16 cellular contexts compared by ENCODE assay signal in the genomic region with DNA sequence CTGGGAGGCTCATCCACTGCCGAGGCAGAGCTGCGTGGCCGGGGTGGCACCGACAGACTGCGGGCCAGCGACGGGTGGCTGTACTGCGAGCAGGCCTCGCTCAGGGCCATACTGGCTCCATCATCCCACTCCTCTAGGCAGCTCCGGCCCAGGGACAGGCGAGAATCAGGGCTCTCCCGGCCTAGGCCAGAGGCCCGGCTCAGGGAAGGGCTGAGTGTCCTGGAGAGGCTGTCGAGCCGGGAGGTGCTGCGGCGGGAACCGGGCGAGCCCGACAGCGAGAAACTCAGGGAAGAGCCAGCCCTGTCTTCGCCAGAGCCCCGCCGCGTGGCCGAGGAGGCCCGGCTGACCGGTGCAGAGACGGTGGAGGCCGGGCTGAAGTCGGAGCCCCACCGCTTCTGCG. TPM values are rescaled to one million over a fixed set of nuclear protein-coding genes. Genes with fewer than 3 reads are reported as not detected.
DNase-seq lines count a peak whose midpoint lies in the region; ATAC-seq and TF ChIP-seq lines count a peak whose summit lies in the region.
"Had no signal": no experiment of that assay in that cellular context is flagged by ENCODE, and none has a peak within 500 bp of the region (broad histone marks: within the 10 kb centered on the region; RNA-seq: fewer than 3 reads in every experiment).

No MANE protein-coding gene starts in this region.

- H3K9me3 Mint-ChIP-seq in CD14-positive monocyte (no peaks in the 10 kb centered on the region), immature natural killer cell (no peaks in the 10 kb centered on the region)
- H3K9me3 Mint-ChIP-seq: CD4-positive, alpha-beta memory T cell; HFFc6 had no signal

- H3K4me3 ChIP-seq in H7 (ENCODE audit: insufficient read depth, low read depth, low read length), result no peak overlapping the region
- H3K4me3 ChIP-seq in neuronal stem cell (ENCODE audit: low read length in 2 of 2), result no peak overlapping the region
- no peak overlapping the region for H3K4me3 ChIP-seq in aorta (ENCODE audit: low read length in 2 of 2)
- no peak overlapping the region for H3K4me3 ChIP-seq in coronary artery
- H3K4me3 ChIP-seq: HAP-1 had no signal

- no peak overlapping the region for H2AFZ ChIP-seq in neuronal stem cell (ENCODE audit: low read length)

- H3K9me3 ChIP-seq in neuronal stem cell (replicated peaks in 1 of 2; ENCODE audit: control insufficient read depth in 2 of 2, insufficient read depth in 1 of 2, low read depth in 1 of 2, low read length in 2 of 2), result no peaks in the 10 kb centered on the region
- H3K9me3 ChIP-seq in aorta (ENCODE audit: control insufficient read depth, low read length), result no peaks in the 10 kb centered on the region
- H3K9me3 ChIP-seq: HAP-1 had no signal

- H3K27me3 Mint-ChIP-seq in CD14-positive monocyte (ENCODE audit: low read depth in 3 of 3) (no peaks in the 10 kb centered on the region), immature natural killer cell (ENCODE audit: low read depth in 3 of 3) (peaks cover 0 to 3% (median 0%) of the 10 kb centered on the region in 3 donors)
- H3K27me3 Mint-ChIP-seq: CD4-positive, alpha-beta memory T cell had no signal

- H2BK120ac ChIP-seq in neuronal stem cell (ENCODE audit: low read depth, low read length), result no peak overlapping the region

- peak; percentile 16 for ATAC-seq in left lobe of liver
- ATAC-seq in aorta (ENCODE audit: low FRiP score), result peak; percentile 40

- no peaks in the 10 kb centered on the region for H3K27me3 ChIP-seq in H7 (ENCODE audit: control insufficient read depth, insufficient read depth, low read length)
- no peaks in the 10 kb centered on the region for H3K27me3 ChIP-seq in neuronal stem cell (ENCODE audit: control insufficient read depth in 3 of 3, insufficient read depth in 3 of 3, low read depth in 1 of 3, low read length in 3 of 3)
- no peaks in the 10 kb centered on the region for H3K27me3 ChIP-seq in aorta (ENCODE audit: control insufficient read depth in 1 of 2, insufficient read depth in 2 of 2, low read length in 1 of 2)

- H3K4me1 Mint-ChIP-seq in CD14-positive monocyte (peaks cover 3% of the 10 kb centered on the region), immature natural killer cell (peaks cover 2 to 9% of the 10 kb centered on the region in 2 donors)
- H3K4me1 Mint-ChIP-seq: CD4-positive, alpha-beta memory T cell had no signal

- no peak for TF ChIP-seq CTCF in CD14-positive monocyte (IDR thresholded peaks at IDR 0.05)
- no peak for TF ChIP-seq CTCF in coronary artery (IDR thresholded peaks at IDR 0.05)

- peak overlapping the region; percentile 10 for H3K9ac ChIP-seq in neuronal stem cell (ENCODE audit: low read depth, low read length, poor library complexity)

- H3K36me3 Mint-ChIP-seq in CD14-positive monocyte (peaks cover 70 to 89% of the 10 kb centered on the region in 2 donors), immature natural killer cell (peaks cover 8 to 26% (median 17%) of the 10 kb centered on the region in 3 donors)

- H3K4me1 ChIP-seq in neuronal stem cell (ENCODE audit: control insufficient read depth in 2 of 2, insufficient read depth in 1 of 2, low read depth in 1 of 2, low read length in 2 of 2), result peaks cover 3 to 8% of the 10 kb centered on the region in 2 donors
- no peaks in the 10 kb centered on the region for H3K4me1 ChIP-seq in aorta (ENCODE audit: control insufficient read depth in 1 of 2, insufficient read depth in 2 of 2, low read length in 2 of 2)
- H3K4me1 ChIP-seq: HAP-1 had no signal

- H3K27ac Mint-ChIP-seq in CD14-positive monocyte (no peak overlapping the region), immature natural killer cell (no peak overlapping the region)
- H3K27ac Mint-ChIP-seq: HFFc6 had no signal

- H4K8ac ChIP-seq in neuronal stem cell (ENCODE audit: low read depth, low read length), result no peak overlapping the region

- no peak overlapping the region for H2AK5ac ChIP-seq in neuronal stem cell (ENCODE audit: low read depth, low read length)

- peak; percentile 52 for DNase-seq in H7
- no peak for DNase-seq in left lobe of liver (ENCODE audit: low spot score)
- DNase-seq in neuronal stem cell (ENCODE audit: low spot score), result no peak
- no peak for DNase-seq in aorta
- no peak for DNase-seq in CD14-positive monocyte (ENCODE audit: low spot score)
- no peak for DNase-seq in immature natural killer cell
- no peak for DNase-seq in coronary artery (ENCODE audit: low spot score)
- DNase-seq: ACHN; C1 segment of cervical spinal cord; CD4-positive, alpha-beta memory T cell; DMS153; DND-41; GDM1; GOT3; HFFc6 had no signal

- H3K4me2 ChIP-seq in neuronal stem cell (ENCODE audit: insufficient read depth, low read length, poor library complexity, severe bottlenecking), result no peak overlapping the region

- H2BK12ac ChIP-seq in neuronal stem cell (ENCODE audit: low read length), result no peak overlapping the region

- H3K36me3 ChIP-seq in H7 (replicated peaks; ENCODE audit: control insufficient read depth, insufficient read depth, low read length) (no peaks in the 10 kb centered on the region; the same call in 1 of the 2 replicates), neuronal stem cell (replicated peaks in 1 of 2; ENCODE audit: control insufficient read depth in 2 of 2, insufficient read depth in 2 of 2, low read length in 2 of 2) (peaks cover 7 to 53% of the 10 kb centered on the region in 2 donors), aorta (ENCODE audit: control insufficient read depth in 1 of 2, insufficient read depth in 2 of 2, low read length in 1 of 2) (peaks cover 0 to 11% of the 10 kb centered on the region in 2 donors)

- WGBS in neuronal stem cell (ENCODE audit: extremely low coverage in 2 of 2, insufficient read length in 2 of 2, insufficient replicate concordance in 1 of 2), 2 donors, result no CpG with 5 or more reads among the region's 33 CpGs
- 94% methylated on average over 26 to 33 of the region's 33 CpGs for WGBS in aorta, 2 donors

- H3K14ac ChIP-seq in neuronal stem cell (ENCODE audit: low read length), result no peak overlapping the region

- H3K23ac ChIP-seq in neuronal stem cell (ENCODE audit: low read depth, low read length, poor library complexity), result peak overlapping the region; percentile 44

- H3K27ac ChIP-seq in neuronal stem cell (replicated peaks; ENCODE audit: low read length), result no peak overlapping the region
- no peak overlapping the region for H3K27ac ChIP-seq in aorta (ENCODE audit: low read depth in 1 of 2, low read length in 2 of 2)
- H3K27ac ChIP-seq in coronary artery, result no peak overlapping the region

- no peak overlapping the region for H3K18ac ChIP-seq in neuronal stem cell (ENCODE audit: low read length)

- no peak overlapping the region for H3K4ac ChIP-seq in neuronal stem cell (ENCODE audit: low read length)

- H2BK15ac ChIP-seq in neuronal stem cell (ENCODE audit: low read length), result no peak overlapping the region

- H4K91ac ChIP-seq in neuronal stem cell (ENCODE audit: low read depth, low read length, poor library complexity), result no peak overlapping the region

- no peaks in the 10 kb centered on the region for H3K79me1 ChIP-seq in neuronal stem cell (ENCODE audit: low read depth, low read length)

- H3K4me3 Mint-ChIP-seq in CD14-positive monocyte (no peak overlapping the region), immature natural killer cell (no peak overlapping the region)
- H3K4me3 Mint-ChIP-seq: CD4-positive, alpha-beta memory T cell; HFFc6 had no signal

- H2BK5ac ChIP-seq in neuronal stem cell (ENCODE audit: low read length), result peak overlapping the region; percentile 18

- intact Hi-C loops in aorta (cut with DNase I) (no loop called here), CD14-positive monocyte (cut with micrococcal nuclease) (no loop called here)

RNA-seq across cellular contexts. Expression of a gene that starts 37.4 kb away (rescaled TPM):
- 17.4 and 26.4 TPM in 2 replicates for total RNA-seq in H7 (2014; rRNA removed; shearing (Covaris generic))
- total RNA-seq in left lobe of liver, result 324 TPM
- 2.7 TPM for polyA plus RNA-seq in neuronal stem cell (2013, experiment 1 of 2)
- polyA plus RNA-seq in neuronal stem cell (2013, experiment 2 of 2), result 2.9 TPM
- total RNA-seq in aorta, result 1 to 10 TPM; 1.6 to 2.1 TPM
- polyA plus RNA-seq in aorta, result 1 to 10 TPM; 2.0 to 2.4 TPM
- polyA plus RNA-seq in CD14-positive monocyte, result under 1 TPM in 1 of 2 donors, not detected in 1; 0.30 TPM
- 1 to 10 TPM; 1.6 to 2.7 (median 2.0) TPM for polyA plus RNA-seq in immature natural killer cell

Comparison
In these comparisons a context has a peak if more than half of its experiments do, and no peak if none do; other contexts are left out.
1. RNA of a gene that starts 37.4 kb away (total RNA-seq): 324 TPM in left lobe of liver (single experiment); 17.4 to 26.4 TPM in H7 and 1.6 to 2.1 TPM in aorta; every median in the first group is over 10 times any median in the second.